ENCODE assay signal across 8 cellular contexts in genomic region chr15:51649659-51650521, GRCh38. TPM values are rescaled to one million over a fixed set of nuclear protein-coding genes. Genes with fewer than 3 reads are reported as not detected.
DNase-seq lines count a peak whose midpoint lies in the region; ATAC-seq, FAIRE-seq and TF ChIP-seq lines count a peak whose summit lies in the region.

No MANE protein-coding gene starts in this region.

- H3K27ac ChIP-seq in GM12878 (ENCODE audit: control insufficient read depth, insufficient read depth): no peak overlapping the region

- TF ChIP-seq RAD21 in GM12878 (IDR thresholded peaks at IDR 0.05; ENCODE audit: insufficient read depth, low read depth, low read length): peak; percentile 99

- no peak overlapping the region for H2AFZ ChIP-seq in GM12878 (ENCODE audit: control insufficient read depth, low read depth, low read length)

- peak; percentile 99 for FAIRE-seq in GM12878 (lab: Jason Lieb, UNC)

- RAD21 ChIA-PET in GM12878 (lab: Charles Lee; ENCODE audit: unreplicated experiment): interaction anchor here (0.6 to 6.3 kb wide), 29 partner anchors 8 to 577 kb away, joined by 3 to 232 read pairs (median 4); partner anchors contain the start of genes DMXL2 and LYSMD2

- no peaks in the 10 kb centered on the region for H3K36me3 ChIP-seq in GM12878 (ENCODE audit: control insufficient read depth in 2 of 2, insufficient read depth in 2 of 2, low read length in 1 of 2)

- CTCF ChIA-PET in GM12878 (lab: Yijun Ruan, JAX): interaction anchor here (0.6 to 7.6 kb wide), 52 partner anchors 9 to 1086 kb away, joined by 3 to 314 read pairs (median 5); partner anchors contain the start of genes DMXL2, LYSMD2 and SCG3

- DNase-seq in COLO829 (ENCODE audit: low spot score) (peak; percentile 48), NCI-H1105 (lab: John Stamatoyannopoulos, UW) (peak; percentile 25), SIG-M5 (lab: John Stamatoyannopoulos, UW) (peak; percentile 18), GM12878 (ENCODE audit: low read depth, low spot score) (peak; percentile 63), hippocampal formation (lab: John Stamatoyannopoulos, UW) (peak; percentile 11 to 77), skeletal muscle cell (ENCODE audit: low read depth) (peak; percentile 37), NK-92 (lab: John Stamatoyannopoulos, UW; ENCODE audit: unreplicated experiment) (no peak)

- H3K4me3 ChIP-seq in GM12878: no peak overlapping the region
- H3K4me3 ChIP-seq in skeletal muscle cell (ENCODE audit: low read depth, low read length): no peak overlapping the region

- intact Hi-C loops in GM12878 (cut with micrococcal nuclease; ENCODE audit: unreplicated experiment): loop anchor here (1.0 kb wide), 3 partner anchors 81 to 127 kb away; no protein-coding TSS in a partner anchor

- peak; percentile 60 to 85 (median 69) for TF ChIP-seq CTCF in GM12878 (IDR thresholded peaks at IDR 0.05 in 2 of 3, conservative IDR thresholded peaks at IDR 0.05 in 1 of 3; ENCODE audit: control insufficient read depth in 2 of 3, extremely low read depth in 1 of 3, insufficient read depth in 1 of 3, low read depth in 3 of 3, low read length in 3 of 3)

- no peaks in the 10 kb centered on the region for H3K9me3 ChIP-seq in GM12878 (replicated peaks; ENCODE audit: control insufficient read depth, insufficient read depth, low read length)

- H3K27me3 ChIP-seq in GM12878 (replicated peaks in 1 of 2; ENCODE audit: control insufficient read depth in 2 of 2, insufficient read depth in 2 of 2, low read length in 1 of 2): 0 out of 4 replicates have a peak, but pooled peaks cover 0 to 2% of the 10 kb centered on the region in 2 experiments

- no peak for TF ChIP-seq EP300 in GM12878 (IDR thresholded peaks at IDR 0.05; ENCODE audit: borderline replicate concordance in 1 of 2, control insufficient read depth in 1 of 2, low read depth in 2 of 2, low read length in 2 of 2)

- BruUV-seq in GM12878 (replicated peaks; lab: Mats Ljungman, UMichigan): no TSS peak

- TF ChIP-seq POLR2A in GM12878 (IDR thresholded peaks at IDR 0.05; ENCODE audit: low read depth, low read length): no peak

- no peaks in the 10 kb centered on the region for H4K20me1 ChIP-seq in GM12878 (ENCODE audit: control insufficient read depth, insufficient read depth)

- POLR2A ChIA-PET in GM12878 (lab: Charles Lee): interaction anchor here (0.6 to 1.0 kb wide), 3 partner anchors 88 to 358 kb away, joined by 3 to 6 read pairs (median 3); partner anchors contain the start of gene LYSMD2

- no peak overlapping the region for H3K4me2 ChIP-seq in GM12878 (ENCODE audit: control insufficient read depth, insufficient read depth)

- H3K4me1 ChIP-seq in GM12878 (ENCODE audit: control insufficient read depth, insufficient read depth, low read length): peaks cover 3% of the 10 kb centered on the region; the same call in 1 of the 2 replicates

- WGBS in GM12878 (ENCODE audit: insufficient coverage, insufficient replicate concordance, low lambda C conversion rate, missing lambda C conversion rate): 24% methylated on average over 4 of the region's 4 CpGs

- ATAC-seq in GM21447 (IDR thresholded peaks at IDR 0.05; ENCODE audit: unreplicated experiment) (peak; percentile 69), GM12878 (peak; percentile 96)

- in situ Hi-C loops in GM12878 (cut with MboI): no loop called here

- SMC1A ChIA-PET in GM12878 (lab: Charles Lee; ENCODE audit: uncharacterized antibody, unreplicated experiment): interaction anchor here (0.6 to 9.1 kb wide), 34 partner anchors 8 to 194 kb away, joined by 3 to 170 read pairs (median 4); partner anchors contain the start of gene LYSMD2

- H3K79me2 ChIP-seq in GM12878 (ENCODE audit: control insufficient read depth, insufficient read depth, low read length): no peaks in the 10 kb centered on the region

- H3K9ac ChIP-seq in GM12878 (ENCODE audit: control insufficient read depth, insufficient read depth, low read length): no peak overlapping the region

TF ChIP-seq in GM12878, 131 proteins besides CTCF, POLR2A, EP300 and RAD21 (continues in another document):
- TF ChIP-seq ESRRA (IDR thresholded peaks at IDR 0.05; ENCODE audit: low read length) (no peak), TARDBP (IDR thresholded peaks at IDR 0.05; ENCODE audit: borderline replicate concordance) (no peak), SMAD5 (IDR thresholded peaks at IDR 0.05; ENCODE audit: low read depth) (no peak), CREB1 (IDR thresholded peaks at IDR 0.05; ENCODE audit: low read depth) (no peak), CBX3 (IDR thresholded peaks at IDR 0.05; ENCODE audit: borderline replicate concordance, low read depth) (no peak), IRF3 (IDR thresholded peaks at IDR 0.05) (no peak)
- TF ChIP-seq, protein P1, sequence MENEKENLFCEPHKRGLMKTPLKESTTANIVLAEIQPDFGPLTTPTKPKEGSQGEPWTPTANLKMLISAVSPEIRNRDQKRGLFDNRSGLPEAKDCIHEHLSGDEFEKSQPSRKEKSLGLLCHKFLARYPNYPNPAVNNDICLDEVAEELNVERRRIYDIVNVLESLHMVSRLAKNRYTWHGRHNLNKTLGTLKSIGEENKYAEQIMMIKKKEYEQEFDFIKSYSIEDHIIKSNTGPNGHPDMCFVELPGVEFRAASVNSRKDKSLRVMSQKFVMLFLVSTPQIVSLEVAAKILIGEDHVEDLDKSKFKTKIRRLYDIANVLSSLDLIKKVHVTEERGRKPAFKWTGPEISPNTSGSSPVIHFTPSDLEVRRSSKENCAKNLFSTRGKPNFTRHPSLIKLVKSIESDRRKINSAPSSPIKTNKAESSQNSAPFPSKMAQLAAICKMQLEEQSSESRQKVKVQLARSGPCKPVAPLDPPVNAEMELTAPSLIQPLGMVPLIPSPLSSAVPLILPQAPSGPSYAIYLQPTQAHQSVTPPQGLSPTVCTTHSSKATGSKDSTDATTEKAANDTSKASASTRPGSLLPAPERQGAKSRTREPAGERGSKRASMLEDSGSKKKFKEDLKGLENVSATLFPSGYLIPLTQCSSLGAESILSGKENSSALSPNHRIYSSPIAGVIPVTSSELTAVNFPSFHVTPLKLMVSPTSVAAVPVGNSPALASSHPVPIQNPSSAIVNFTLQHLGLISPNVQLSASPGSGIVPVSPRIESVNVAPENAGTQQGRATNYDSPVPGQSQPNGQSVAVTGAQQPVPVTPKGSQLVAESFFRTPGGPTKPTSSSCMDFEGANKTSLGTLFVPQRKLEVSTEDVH (IDR thresholded peaks at IDR 0.05; ENCODE audit: low read depth, partially characterized antibody): no peak

RNA-seq across cellular contexts. Expression of gene DMXL2, which starts 27.3 kb away (rescaled TPM):
- total RNA-seq in GM12878 (2013; cell fraction: nucleolus; rRNA removed): 210 and 228 TPM in 2 replicates
- total RNA-seq in GM12878 (2014; rRNA removed) (30.7 and 37.8 TPM in 2 replicates), GM12878 (2014; rRNA removed; fragmentation: Illumina TruSeq; extraction: Trizol) (29.6 and 34.6 TPM in 2 replicates), GM12878 (2021) (22.6 and 25.3 TPM in 2 replicates)
- 7.8 TPM for polyA plus RNA-seq in GM12878 (2011; ENCODE audit: low read depth)
- polyA plus RNA-seq in GM12878 (2011; rRNA removed) (26.6 and 34.8 TPM in 2 replicates), GM12878 (2014; fragmentation: Illumina TruSeq; extraction: Trizol) (32.1 and 61.0 TPM in 2 replicates), GM12878 (2014; fragmentation: Nextera tagmentation; extraction: Ambion mirVana) (10 to 100 TPM in 1 of 2 experiments, 1 to 10 TPM in 1; 8.5 to 12.8 TPM), GM12878 (2014; rRNA removed) (18.6 and 19.2 TPM in 2 replicates), GM12878 (2016; fragmentation: Nextera tagmentation; extraction: Ambion mirVana) (10 to 100 TPM in 1 of 2 experiments, 1 to 10 TPM in 1; 9.4 to 11.5 TPM)
- 7.5 and 9.6 TPM in 2 replicates for polyA plus RNA-seq in GM12878 (2011; cell fraction: cytosol; rRNA removed)
- polyA plus RNA-seq in GM12878 (2011; cell fraction: nucleus; rRNA removed): 55.1 and 58.6 TPM in 2 replicates
- 10.9 and 14.5 TPM in 2 replicates for polyA plus RNA-seq in GM12878 (2012)
- polyA minus RNA-seq in GM12878 (2011; rRNA and poly(A)+ RNA removed): 14.3 and 20.5 TPM in 2 replicates
- 4.3 and 5.6 TPM in 2 replicates for polyA minus RNA-seq in GM12878 (2011; cell fraction: cytosol; rRNA and poly(A)+ RNA removed)
- 19.6 and 33.7 TPM in 2 replicates for polyA minus RNA-seq in GM12878 (2011; cell fraction: nucleus; rRNA and poly(A)+ RNA removed)

RNA-seq across cellular contexts. Expression of gene SCG3, which starts 31.4 kb away (rescaled TPM):
- not detected in 2 replicates for total RNA-seq in GM12878 (2013; cell fraction: nucleolus; rRNA removed)
- total RNA-seq in GM12878 (2014; rRNA removed) (not detected in 2 replicates), GM12878 (2014; rRNA removed; fragmentation: Illumina TruSeq; extraction: Trizol) (not detected in 2 replicates), GM12878 (2021) (not detected in 2 replicates)
- not detected for polyA plus RNA-seq in GM12878 (2011; ENCODE audit: low read depth)
- polyA plus RNA-seq in GM12878 (2011; rRNA removed) (not detected in 2 replicates), GM12878 (2014; fragmentation: Illumina TruSeq; extraction: Trizol) (0.03 TPM in 1 of 2 replicates, not detected in the other), GM12878 (2014; fragmentation: Nextera tagmentation; extraction: Ambion mirVana) (not detected), GM12878 (2014; rRNA removed) (not detected in 2 replicates), GM12878 (2016; fragmentation: Nextera tagmentation; extraction: Ambion mirVana) (under 1 TPM; 0.04 to 0.15 TPM)
- polyA plus RNA-seq in GM12878 (2011; cell fraction: cytosol; rRNA removed): not detected in 2 replicates
- polyA plus RNA-seq in GM12878 (2011; cell fraction: nucleus; rRNA removed): not detected in 2 replicates
- not detected in 2 replicates for polyA plus RNA-seq in GM12878 (2012)
- polyA minus RNA-seq in GM12878 (2011; rRNA and poly(A)+ RNA removed): not detected in 2 replicates
- polyA minus RNA-seq in GM12878 (2011; cell fraction: cytosol; rRNA and poly(A)+ RNA removed): not detected in 2 replicates
- not detected in 2 replicates for polyA minus RNA-seq in GM12878 (2011; cell fraction: nucleus; rRNA and poly(A)+ RNA removed)
